In genomic region chrX:106177106-106177981, GRCh38 we compare ENCODE assay signal across 8 cellular contexts.
DNase-seq lines count a peak whose midpoint lies in the region; ATAC-seq lines count a peak whose summit lies in the region.
"Had no signal": no experiment of that assay in that cellular context is flagged by ENCODE, and none has a peak within 500 bp of the region (broad histone marks: within the 10 kb centered on the region; RNA-seq: fewer than 3 reads in every experiment).

No MANE protein-coding gene starts in this region.

- ATAC-seq in HG03354 (IDR thresholded peaks at IDR 0.05; ENCODE audit: poor library complexity, severe bottlenecking, unreplicated experiment): no peak
- ATAC-seq in HG02973 (IDR thresholded peaks at IDR 0.05; ENCODE audit: unreplicated experiment): no peak

- DNase-seq in NCI-H526 (lab: John Stamatoyannopoulos, UW): peak; percentile 43 to 86
- peak; percentile 72 for DNase-seq in ecto neural progenitor cell (ENCODE audit: low spot score)
- DNase-seq in kidney tubule cell (ENCODE audit: low spot score): peak; percentile 47
- DNase-seq in substantia nigra (lab: John Stamatoyannopoulos, UW): peak in 44 of 49 donors; percentile 0 to 70 (median 22)
- no peak for DNase-seq in foreskin melanocyte
- DNase-seq: activated naive CD4-positive, alpha-beta T cell treated with anti-CD3 and anti-CD28 coated beads, Interleukin-2, amount 50 U/mL, for 16 hours had no signal

- no peak overlapping the region for H3K27ac ChIP-seq in substantia nigra (ENCODE audit: low read depth, low read length, poor library complexity, severe bottlenecking)
